Comparison of ENCODE assay signal across 8 cellular contexts in genomic region chr12:104294158-104294844, GRCh38. TPM values are rescaled to one million over a fixed set of nuclear protein-coding genes. Genes with fewer than 3 reads are reported as not detected.
A peak's percentile ranks its signal among the peaks of the same experiment; 100 is the strongest.
DNase-seq lines count a peak whose midpoint lies in the region; TF ChIP-seq lines count a peak whose summit lies in the region.
"Not testable (repeated sequence)": the region's sequence is repeated elsewhere in the genome, so short reads cannot be mapped to it uniquely, and the experiment has no call there.

No MANE protein-coding gene starts in this region.

- not testable (repeated sequence) for H3K18ac ChIP-seq in mesenchymal stem cell (ENCODE audit: low read depth in 1 of 2, low read length in 2 of 2)

- not testable (repeated sequence) for H3K4me2 ChIP-seq in MM.1S (ENCODE audit: low read depth, low read length); mesenchymal stem cell (ENCODE audit: low read length, poor library complexity, severe bottlenecking)
- H3K4me2 ChIP-seq in fibroblast of lung (ENCODE audit: extremely low read depth, insufficient read depth, low read length), result peak overlapping the region; percentile 35

- 62% methylated on average over 7 of the region's 17 CpGs for WGBS in mesenchymal stem cell

- H3K36me3 ChIP-seq in MM.1S (replicated peaks; ENCODE audit: insufficient read depth, low read length), result not testable (repeated sequence)
- H3K36me3 ChIP-seq in SJCRH30, result peaks cover 26% of the 10 kb centered on the region
- H3K36me3 ChIP-seq in fibroblast of lung (ENCODE audit: control insufficient read depth, insufficient read depth, low read length), result peaks cover 29% of the 10 kb centered on the region
- H3K36me3 ChIP-seq in mesenchymal stem cell (ENCODE audit: control insufficient read depth in 1 of 2, insufficient read depth in 2 of 2, low read depth in 1 of 2, low read length in 2 of 2), result peaks cover 19 to 80% of the 10 kb centered on the region in 2 experiments

- H3K79me2 ChIP-seq in MM.1S (ENCODE audit: low read length) (peaks cover 93% of the 10 kb centered on the region), fibroblast of lung (ENCODE audit: control insufficient read depth, insufficient read depth, low read length) (peaks cover 97% of the 10 kb centered on the region)

- not testable (repeated sequence) for H4K91ac ChIP-seq in mesenchymal stem cell (ENCODE audit: low read length)

- not testable (repeated sequence) for H2BK5ac ChIP-seq in mesenchymal stem cell (ENCODE audit: low read depth, low read length, poor library complexity, severe bottlenecking)

- not testable (repeated sequence) for H3K9me2 ChIP-seq in MM.1S (replicated peaks; ENCODE audit: insufficient read depth, low read length)

- not testable (repeated sequence) for H2AFZ ChIP-seq in MM.1S (ENCODE audit: low read length); fibroblast of lung (ENCODE audit: low read length); mesenchymal stem cell (ENCODE audit: low read depth, low read length)

- not testable (repeated sequence) for H4K8ac ChIP-seq in mesenchymal stem cell (ENCODE audit: low read length)

- H3K4me3 ChIP-seq in MM.1S (ENCODE audit: low read length); SJCRH30; astrocyte of the cerebellum (ENCODE audit: low read depth, low read length); mesenchymal stem cell (ENCODE audit: insufficient read depth in 1 of 2, low read depth in 1 of 2, low read length in 2 of 2): not testable (repeated sequence)
- H3K4me3 ChIP-seq in fibroblast of lung (replicated peaks in 1 of 4; ENCODE audit: control extremely low read depth in 1 of 4, insufficient read depth in 1 of 4, low read depth in 3 of 4, low read length in 4 of 4), result peak overlapping the region in 1 of 4 experiments; percentile 29

- H3K4ac ChIP-seq in mesenchymal stem cell (ENCODE audit: low read depth in 1 of 2, low read length in 2 of 2), result not testable (repeated sequence)

- not testable (repeated sequence) for H2AK5ac ChIP-seq in mesenchymal stem cell (ENCODE audit: low read length, severe bottlenecking)

- not testable (repeated sequence) for H3K9me3 ChIP-seq in MM.1S (replicated peaks; ENCODE audit: insufficient read depth, low read length); SJCRH30 (replicated peaks); fibroblast of lung (ENCODE audit: control insufficient read depth, insufficient read depth, low read depth, low read length); mesenchymal stem cell (ENCODE audit: control insufficient read depth, low read length)

- H4K20me1 ChIP-seq in MM.1S (ENCODE audit: insufficient read depth, low read length), result peaks cover 12% of the 10 kb centered on the region; the same call in 1 of the 2 replicates
- not testable (repeated sequence) for H4K20me1 ChIP-seq in fibroblast of lung (ENCODE audit: control insufficient read depth, extremely low read depth, insufficient read depth, low read length)

- DNase-seq in Ammon's horn (ENCODE audit: low spot score) (peak; percentile 21), SJCRH30 (peak; percentile 13 to 17), fibroblast of lung (ENCODE audit: low read depth in 2 of 2) (peak; percentile 28 to 57), mesenchymal stem cell (peak; percentile 76)
- DNase-seq in MM.1S; astrocyte of the cerebellum (ENCODE audit: low read depth): not testable (repeated sequence)
- DNase-seq in stimulated activated CD8-positive, alpha-beta memory T cell treated with anti-CD3 and anti-CD28 coated beads, Interleukin-4, amount 100 ng/mL, for 48 hours, result peak; percentile 41

- H3K27me3 ChIP-seq in MM.1S (replicated peaks; ENCODE audit: insufficient read depth, low read length); SJCRH30; fibroblast of lung (ENCODE audit: control insufficient read depth, insufficient read depth, low read length); mesenchymal stem cell (ENCODE audit: control insufficient read depth in 1 of 2, insufficient read depth in 1 of 2, low read length in 2 of 2): not testable (repeated sequence)

- TF ChIP-seq CTCF in GM12873 (IDR thresholded peaks at IDR 0.05; ENCODE audit: insufficient read depth, low read depth, low read length, missing control alignments) (peak; percentile 29), MM.1S (IDR thresholded peaks at IDR 0.05; ENCODE audit: low read length) (0 out of 2 replicates have a peak, but pooled peaks have one; percentile 2), astrocyte of the cerebellum (IDR thresholded peaks at IDR 0.05; ENCODE audit: low read depth, low read length, missing control alignments) (peak; percentile 47), fibroblast of lung (conservative IDR thresholded peaks at IDR 0.05 in 1 of 2, IDR thresholded peaks at IDR 0.05 in 1 of 2; ENCODE audit: low read depth in 1 of 2, low read length in 2 of 2) (peak; percentile 2 to 49)

- H3K23ac ChIP-seq in mesenchymal stem cell (ENCODE audit: low read length in 2 of 2), result not testable (repeated sequence)

- not testable (repeated sequence) for H3K14ac ChIP-seq in mesenchymal stem cell (ENCODE audit: low read length in 2 of 2)

- H2BK15ac ChIP-seq in mesenchymal stem cell (ENCODE audit: low read depth, poor library complexity, severe bottlenecking), result not testable (repeated sequence)

- H3K9ac ChIP-seq in MM.1S (ENCODE audit: low read length); fibroblast of lung (ENCODE audit: insufficient read depth, low read length): not testable (repeated sequence)
- peak overlapping the region; percentile 37 for H3K9ac ChIP-seq in mesenchymal stem cell (ENCODE audit: low read length)

- H3K27ac ChIP-seq in MM.1S (ENCODE audit: low read length); SJCRH30; fibroblast of lung (ENCODE audit: insufficient read depth, low read length); mesenchymal stem cell (ENCODE audit: low read length, poor library complexity, severe bottlenecking): not testable (repeated sequence)

- not testable (repeated sequence) for H3K4me1 ChIP-seq in MM.1S (ENCODE audit: low read length); SJCRH30; mesenchymal stem cell (ENCODE audit: control insufficient read depth, insufficient read depth, low read depth, low read length)
- peaks cover 14% of the 10 kb centered on the region for H3K4me1 ChIP-seq in fibroblast of lung (ENCODE audit: control insufficient read depth, extremely low read depth, insufficient read depth, low read length)

- H3K79me1 ChIP-seq in mesenchymal stem cell (replicated peaks; ENCODE audit: low read length, poor library complexity, severe bottlenecking), result not testable (repeated sequence)

- not testable (repeated sequence) for H2BK120ac ChIP-seq in mesenchymal stem cell (ENCODE audit: low read depth, low read length)

- H2BK12ac ChIP-seq in mesenchymal stem cell (ENCODE audit: low read length in 2 of 2), result not testable (repeated sequence)

- not testable (repeated sequence) for H3F3A ChIP-seq in MM.1S (ENCODE audit: insufficient read depth, low read length)

- in situ Hi-C loops in astrocyte of the cerebellum (cut with HindIII; ENCODE audit: low sequenced_read_pairs), result not testable (repeated sequence)

RNA-seq across cellular contexts. Expression of gene EID3, which starts 9.2 kb away (rescaled TPM):
- total RNA-seq in SJCRH30 (2014; rRNA removed; shearing (Covaris generic)), result 0.48 and 0.63 TPM in 2 replicates
- 8.2 and 18.0 TPM in 2 replicates for total RNA-seq in fibroblast of lung
- 2.3 and 3.5 TPM in 2 replicates for polyA plus RNA-seq in fibroblast of lung
- polyA plus RNA-seq in fibroblast of lung (2012), result 1.4 and 2.9 TPM in 2 replicates
- polyA minus RNA-seq in fibroblast of lung (ENCODE audit: low replicate concordance), result 0.37 TPM in 1 of 2 replicates, not detected in the other
- polyA plus RNA-seq in mesenchymal stem cell (2013, experiment 1 of 2), result 0.50 TPM
- 0.51 TPM for polyA plus RNA-seq in mesenchymal stem cell (2013, experiment 2 of 2)
